In genomic region chr5:178642351-178642909, GRCh38 we compare ENCODE assay signal across 12 cellular contexts. TPM values are rescaled to one million over a fixed set of nuclear protein-coding genes. Genes with fewer than 3 reads are reported as not detected.
DNase-seq lines count a peak whose midpoint lies in the region; ATAC-seq and TF ChIP-seq lines count a peak whose summit lies in the region.
"Had no signal": no experiment of that assay in that cellular context is flagged by ENCODE, and none has a peak within 500 bp of the region (broad histone marks: within the 10 kb centered on the region; RNA-seq: fewer than 3 reads in every experiment).

No MANE protein-coding gene starts in this region.

- H3K4me1 Mint-ChIP-seq in GM23338: no peaks in the 10 kb centered on the region; the same call in 2 of the 3 replicates

- DNase-seq in EH (ENCODE audit: low read depth) (peak; percentile 100), NCI-H69 (lab: John Stamatoyannopoulos, UW) (peak; percentile 89), dedifferentiated amniotic fluid mesenchymal stem cell (ENCODE audit: extremely low spot score) (peak; percentile 68), trophoblast cell (peak; percentile 79 to 94), GM23338 (ENCODE audit: low spot score) (no peak), GM19240 (ENCODE audit: insufficient read length, low spot score) (no peak), NK-92 (lab: John Stamatoyannopoulos, UW; ENCODE audit: unreplicated experiment) (no peak)
- DNase-seq: T-cell had no signal

- H3K23ac ChIP-seq in trophoblast cell (ENCODE audit: low read length): no peak overlapping the region

- peaks cover 8% of the 10 kb centered on the region for H3K27me3 Mint-ChIP-seq in GM23338 (ENCODE audit: insufficient read depth, low read depth, poor library complexity)

- H3K36me3 ChIP-seq in trophoblast cell (ENCODE audit: control insufficient read depth in 1 of 2, insufficient read depth in 2 of 2, low read length in 2 of 2) (no peaks in the 10 kb centered on the region), GM23338 (ENCODE audit: insufficient read depth) (no peaks in the 10 kb centered on the region)

- H3F3A ChIP-seq in GM23338 (replicated peaks; ENCODE audit: low read depth): no peaks in the 10 kb centered on the region

- no peak overlapping the region for H3K4ac ChIP-seq in trophoblast cell (ENCODE audit: low read depth, low read length)

- no peak overlapping the region for H2BK120ac ChIP-seq in trophoblast cell (ENCODE audit: insufficient read depth, low read length, poor library complexity)

- peaks cover 2% of the 10 kb centered on the region for H3K9me3 ChIP-seq in trophoblast cell (ENCODE audit: insufficient read depth, low read depth, low read length)

- H3K27me3 ChIP-seq in trophoblast cell (ENCODE audit: insufficient read depth, low read length): no peaks in the 10 kb centered on the region
- no peaks in the 10 kb centered on the region for H3K27me3 ChIP-seq in GM23338 (ENCODE audit: insufficient read depth)
- H3K27me3 ChIP-seq: body of pancreas had no signal

- H3K79me1 ChIP-seq in trophoblast cell (ENCODE audit: low read length): no peaks in the 10 kb centered on the region

- H3K4me3 Mint-ChIP-seq in GM23338: no peak overlapping the region
- H3K4me3 Mint-ChIP-seq: T-cell had no signal

- no peak overlapping the region for H3K27ac Mint-ChIP-seq in GM23338
- H3K27ac Mint-ChIP-seq: T-cell had no signal

- no peaks in the 10 kb centered on the region for H3K79me2 ChIP-seq in trophoblast cell (ENCODE audit: control insufficient read depth, insufficient read depth, low read length, poor library complexity)
- no peaks in the 10 kb centered on the region for H3K79me2 ChIP-seq in GM23338 (replicated peaks; ENCODE audit: insufficient read depth)

- peaks cover 32% of the 10 kb centered on the region for H3K9me3 Mint-ChIP-seq in GM23338
- H3K9me3 Mint-ChIP-seq: T-cell had no signal

- no peak overlapping the region for H4K91ac ChIP-seq in trophoblast cell (ENCODE audit: low read depth, low read length)

- H4K20me1 ChIP-seq in GM23338 (replicated peaks; ENCODE audit: insufficient read depth): no peaks in the 10 kb centered on the region

- no peak overlapping the region for H2AFZ ChIP-seq in trophoblast cell (ENCODE audit: insufficient read depth, low read length, poor library complexity)
- H2AFZ ChIP-seq in GM23338: no peak overlapping the region

- no peak overlapping the region for H3K18ac ChIP-seq in trophoblast cell (ENCODE audit: low read length)

- H4K12ac ChIP-seq in trophoblast cell (ENCODE audit: low read depth, low read length): no peak overlapping the region

- H4K8ac ChIP-seq in trophoblast cell (ENCODE audit: low read depth, low read length): no peak overlapping the region

- no peaks in the 10 kb centered on the region for H3K36me3 Mint-ChIP-seq in GM23338 (ENCODE audit: low read depth)
- H3K36me3 Mint-ChIP-seq: T-cell had no signal

- H3K9ac ChIP-seq in trophoblast cell (ENCODE audit: low read length): no peak overlapping the region

- no peak overlapping the region for H2BK12ac ChIP-seq in trophoblast cell (ENCODE audit: low read length)

- H2AK5ac ChIP-seq in trophoblast cell (ENCODE audit: low read length): no peak overlapping the region

- H3K27ac ChIP-seq in trophoblast cell (ENCODE audit: low read depth, low read length) (no peak overlapping the region), GM23338 (ENCODE audit: low read depth) (no peak overlapping the region)
- H3K27ac ChIP-seq: body of pancreas had no signal

- peaks cover 3% of the 10 kb centered on the region; the same call in 1 of the 2 replicates for H3K9me2 ChIP-seq in GM23338 (ENCODE audit: insufficient read depth)

- WGBS in trophoblast cell (ENCODE audit: extremely low coverage, insufficient coverage, insufficient read length): no CpG with 5 or more reads among the region's 1 CpG

- ATAC-seq in GM23338 (no peak), HG03097 (IDR thresholded peaks at IDR 0.05; ENCODE audit: low FRiP score, unreplicated experiment) (no peak)
- ATAC-seq: body of pancreas, T-cell had no signal

- H3K4me1 ChIP-seq in trophoblast cell (ENCODE audit: control insufficient read depth in 1 of 2, insufficient read depth in 2 of 2, low read length in 2 of 2) (peaks cover 0 to 2% of the 10 kb centered on the region in 2 experiments), GM23338 (ENCODE audit: insufficient read depth) (no peaks in the 10 kb centered on the region)
- H3K4me1 ChIP-seq: body of pancreas had no signal

- H2BK5ac ChIP-seq in trophoblast cell (ENCODE audit: low read depth, low read length, poor library complexity): no peak overlapping the region

- H3K4me2 ChIP-seq in trophoblast cell (ENCODE audit: low read length): no peak overlapping the region
- no peak overlapping the region for H3K4me2 ChIP-seq in GM23338

- H3K14ac ChIP-seq in trophoblast cell (ENCODE audit: low read length): no peak overlapping the region

- H3K4me3 ChIP-seq in trophoblast cell (ENCODE audit: low read depth, low read length) (no peak overlapping the region), GM23338 (no peak overlapping the region)
- H3K4me3 ChIP-seq: body of pancreas, skin epidermis had no signal

- TF ChIP-seq CTCF in GM23338 (conservative IDR thresholded peaks at IDR 0.05; ENCODE audit: low read depth in 2 of 2): no peak

TF ChIP-seq in GM23338, 12 proteins besides CTCF, POLR2A, EP300 and RAD21 (continues in another document):
- TF ChIP-seq POLR2AphosphoS5 (IDR thresholded peaks at IDR 0.05; ENCODE audit: low read depth) (no peak), JUNB (IDR thresholded peaks at IDR 0.05; ENCODE audit: unreplicated experiment) (no peak), ZNF331 (CRISPR knock-in tag; IDR thresholded peaks at IDR 0.05; ENCODE audit: low read depth) (no peak), STAT1 (IDR thresholded peaks at IDR 0.05; ENCODE audit: unreplicated experiment) (no peak), NANOG (IDR thresholded peaks at IDR 0.05; ENCODE audit: borderline replicate concordance) (no peak), EZH2phosphoT487 (IDR thresholded peaks at IDR 0.05; ENCODE audit: unreplicated experiment) (no peak), ZNF114 (CRISPR knock-in tag; IDR thresholded peaks at IDR 0.05) (no peak)
- TF ChIP-seq, protein P1, sequence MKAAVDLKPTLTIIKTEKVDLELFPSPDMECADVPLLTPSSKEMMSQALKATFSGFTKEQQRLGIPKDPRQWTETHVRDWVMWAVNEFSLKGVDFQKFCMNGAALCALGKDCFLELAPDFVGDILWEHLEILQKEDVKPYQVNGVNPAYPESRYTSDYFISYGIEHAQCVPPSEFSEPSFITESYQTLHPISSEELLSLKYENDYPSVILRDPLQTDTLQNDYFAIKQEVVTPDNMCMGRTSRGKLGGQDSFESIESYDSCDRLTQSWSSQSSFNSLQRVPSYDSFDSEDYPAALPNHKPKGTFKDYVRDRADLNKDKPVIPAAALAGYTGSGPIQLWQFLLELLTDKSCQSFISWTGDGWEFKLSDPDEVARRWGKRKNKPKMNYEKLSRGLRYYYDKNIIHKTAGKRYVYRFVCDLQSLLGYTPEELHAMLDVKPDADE (IDR thresholded peaks at IDR 0.05): no peak
- TF ChIP-seq, protein P2, sequence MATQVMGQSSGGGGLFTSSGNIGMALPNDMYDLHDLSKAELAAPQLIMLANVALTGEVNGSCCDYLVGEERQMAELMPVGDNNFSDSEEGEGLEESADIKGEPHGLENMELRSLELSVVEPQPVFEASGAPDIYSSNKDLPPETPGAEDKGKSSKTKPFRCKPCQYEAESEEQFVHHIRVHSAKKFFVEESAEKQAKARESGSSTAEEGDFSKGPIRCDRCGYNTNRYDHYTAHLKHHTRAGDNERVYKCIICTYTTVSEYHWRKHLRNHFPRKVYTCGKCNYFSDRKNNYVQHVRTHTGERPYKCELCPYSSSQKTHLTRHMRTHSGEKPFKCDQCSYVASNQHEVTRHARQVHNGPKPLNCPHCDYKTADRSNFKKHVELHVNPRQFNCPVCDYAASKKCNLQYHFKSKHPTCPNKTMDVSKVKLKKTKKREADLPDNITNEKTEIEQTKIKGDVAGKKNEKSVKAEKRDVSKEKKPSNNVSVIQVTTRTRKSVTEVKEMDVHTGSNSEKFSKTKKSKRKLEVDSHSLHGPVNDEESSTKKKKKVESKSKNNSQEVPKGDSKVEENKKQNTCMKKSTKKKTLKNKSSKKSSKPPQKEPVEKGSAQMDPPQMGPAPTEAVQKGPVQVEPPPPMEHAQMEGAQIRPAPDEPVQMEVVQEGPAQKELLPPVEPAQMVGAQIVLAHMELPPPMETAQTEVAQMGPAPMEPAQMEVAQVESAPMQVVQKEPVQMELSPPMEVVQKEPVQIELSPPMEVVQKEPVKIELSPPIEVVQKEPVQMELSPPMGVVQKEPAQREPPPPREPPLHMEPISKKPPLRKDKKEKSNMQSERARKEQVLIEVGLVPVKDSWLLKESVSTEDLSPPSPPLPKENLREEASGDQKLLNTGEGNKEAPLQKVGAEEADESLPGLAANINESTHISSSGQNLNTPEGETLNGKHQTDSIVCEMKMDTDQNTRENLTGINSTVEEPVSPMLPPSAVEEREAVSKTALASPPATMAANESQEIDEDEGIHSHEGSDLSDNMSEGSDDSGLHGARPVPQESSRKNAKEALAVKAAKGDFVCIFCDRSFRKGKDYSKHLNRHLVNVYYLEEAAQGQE (IDR thresholded peaks at IDR 0.05; ENCODE audit: unreplicated experiment): no peak

RNA-seq across cellular contexts. Expression of gene CLK4, which starts 15.6 kb away (rescaled TPM):
- 9.8 and 10.2 TPM in 2 replicates for polyA plus RNA-seq in trophoblast cell (2013)
- 9.9 and 15.3 TPM in 2 replicates for total RNA-seq in GM23338 (2014; rRNA removed; shearing (Covaris generic))
- polyA plus RNA-seq in GM23338 (2016; fragmentation: Nextera tagmentation; extraction: Ambion mirVana): 9.6 and 18.1 TPM in 2 replicates

RNA-seq across cellular contexts. Expression of gene COL23A1, which starts 52.2 kb away (rescaled TPM):
- polyA plus RNA-seq in trophoblast cell (2013): 0.73 and 1.0 TPM in 2 replicates
- total RNA-seq in GM23338 (2014; rRNA removed; shearing (Covaris generic)): 6.8 and 8.2 TPM in 2 replicates
- 4.8 and 6.6 TPM in 2 replicates for polyA plus RNA-seq in GM23338 (2016; fragmentation: Nextera tagmentation; extraction: Ambion mirVana)
- total RNA-seq: body of pancreas, G401 had no signal

Comparison
In these comparisons a context has a peak if more than half of its experiments do, and no peak if none do; other contexts are left out.
1. DNase-seq: peak in EH (single experiment), NCI-H69 (single experiment), dedifferentiated amniotic fluid mesenchymal stem cell (single experiment) and trophoblast cell (2 of 2); none in GM23338 (single experiment), GM19240 (single experiment) and NK-92 (single experiment).